Comparison of ENCODE assay signal across 18 cellular contexts in the genomic region with DNA sequence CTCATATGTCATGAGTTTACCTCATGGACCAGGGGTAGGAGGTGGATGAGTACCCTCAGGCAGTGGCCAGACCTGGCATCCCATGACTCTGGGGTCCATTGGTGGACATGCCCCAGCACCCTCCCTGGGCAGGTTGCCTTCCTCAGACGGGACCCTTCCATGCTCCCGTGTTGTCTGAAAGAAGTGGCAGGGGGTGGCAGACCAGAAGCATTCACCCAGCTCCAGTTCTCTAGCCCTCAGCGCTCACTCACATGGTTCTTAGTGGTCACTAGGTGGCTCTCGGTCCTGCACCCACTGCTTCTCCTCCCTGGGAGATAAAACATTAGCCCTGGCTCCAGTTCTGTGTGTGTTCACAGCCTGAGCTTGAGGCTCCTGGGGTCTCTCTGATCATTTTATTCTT. TPM values are rescaled to one million over a fixed set of nuclear protein-coding genes. Genes with fewer than 3 reads are reported as not detected.
A peak's percentile ranks its signal among the peaks of the same experiment; 100 is the strongest.
DNase-seq lines count a peak whose midpoint lies in the region; FAIRE-seq and TF ChIP-seq lines count a peak whose summit lies in the region.
"Had no signal": no experiment of that assay in that cellular context is flagged by ENCODE, and none has a peak within 500 bp of the region (broad histone marks: within the 10 kb centered on the region; RNA-seq: fewer than 3 reads in every experiment).

No MANE protein-coding gene starts in this region.

- TF ChIP-seq CTCF in choroid plexus epithelial cell (conservative IDR thresholded peaks at IDR 0.05; ENCODE audit: low read depth, low read length) (peak; percentile 63), neural progenitor cell (IDR thresholded peaks at IDR 0.05) (no peak)

- H2AFZ ChIP-seq in neural progenitor cell (replicated peaks), result no peak overlapping the region

- peak overlapping the region; percentile 14 for H3K4me3 Mint-ChIP-seq in neural progenitor cell
- H3K4me3 Mint-ChIP-seq: activated CD4-positive, alpha-beta T cell treated with anti-CD3 and anti-CD28 coated beads, Interleukin-2, amount 10 ng/mL, durations not matched to agents 7 days and 5 days; activated T-helper 17 cell treated with anti-CD3 and anti-CD28 coated beads, Interleukin-2, amount 50 U/mL, for 72 hours; immature natural killer cell; natural killer cell had no signal

- no peaks in the 10 kb centered on the region for H3F3A ChIP-seq in neural progenitor cell (ENCODE audit: low read depth)

- H3K4me1 Mint-ChIP-seq in neural progenitor cell, result no peaks in the 10 kb centered on the region
- H3K4me1 Mint-ChIP-seq: activated CD4-positive, alpha-beta T cell treated with anti-CD3 and anti-CD28 coated beads, Interleukin-2, amount 10 ng/mL, durations not matched to agents 7 days and 5 days; activated T-helper 17 cell treated with anti-CD3 and anti-CD28 coated beads, Interleukin-2, amount 50 U/mL, for 72 hours; immature natural killer cell; natural killer cell had no signal

- H3K27me3 ChIP-seq in neural progenitor cell, result no peaks in the 10 kb centered on the region
- H3K27me3 ChIP-seq: breast epithelium, testis had no signal

- FAIRE-seq in frontal cortex (lab: Jason Lieb, UNC), result no peak

- H3K27ac ChIP-seq in neural progenitor cell, result no peak overlapping the region
- H3K27ac ChIP-seq: breast epithelium, epithelial cell of prostate, skin epidermis, testis had no signal

- in situ Hi-C loops in KBM-7 (cut with MboI; ENCODE audit: low pct_unique_long_range_greater_than_20kb, low sequenced_read_pairs), result no loop called here

- peaks cover 3% of the 10 kb centered on the region for H3K27me3 Mint-ChIP-seq in neural progenitor cell (ENCODE audit: insufficient read depth, low read depth)
- H3K27me3 Mint-ChIP-seq: activated CD4-positive, alpha-beta T cell treated with anti-CD3 and anti-CD28 coated beads, Interleukin-2, amount 10 ng/mL, durations not matched to agents 7 days and 5 days had no signal

- H3K4me2 ChIP-seq in neural progenitor cell, result no peak overlapping the region

- DNase-seq in EH (ENCODE audit: low read depth), result peak; percentile 24
- peak; percentile 42 for DNase-seq in M059J (ENCODE audit: low read depth)
- peak; percentile 62 for DNase-seq in choroid plexus epithelial cell (ENCODE audit: low read depth)
- no peak for DNase-seq in neural progenitor cell (ENCODE audit: low spot score)
- DNase-seq in frontal cortex (ENCODE audit: low spot score in 2 of 2), result no peak
- DNase-seq in KBM-7, result no peak
- no peak for DNase-seq in midbrain (lab: John Stamatoyannopoulos, UW)
- DNase-seq: activated CD4-positive, alpha-beta T cell treated with anti-CD3 and anti-CD28 coated beads, Interleukin-2, amount 10 ng/mL, durations not matched to agents 7 days and 5 days; DMS79 treated with DMSO at 0.1 percent for 48 hours; immature natural killer cell; natural killer cell; NCI-H1048; NCI-H446 treated with DMSO at 0.1 percent for 48 hours; testis had no signal

- H3K4me3 ChIP-seq in choroid plexus epithelial cell (ENCODE audit: low read depth, low read length) (no peak overlapping the region), neural progenitor cell (no peak overlapping the region)
- H3K4me3 ChIP-seq: breast epithelium, skin epidermis, testis had no signal

- H3K9ac ChIP-seq in neural progenitor cell, result no peak overlapping the region

- H3K36me3 Mint-ChIP-seq in neural progenitor cell, result no peaks in the 10 kb centered on the region
- H3K36me3 Mint-ChIP-seq: immature natural killer cell, natural killer cell had no signal

- H3K4me1 ChIP-seq in neural progenitor cell, result no peaks in the 10 kb centered on the region
- H3K4me1 ChIP-seq: breast epithelium, testis had no signal

- no peaks in the 10 kb centered on the region for H3K36me3 ChIP-seq in neural progenitor cell
- H3K36me3 ChIP-seq: breast epithelium had no signal

- no peak overlapping the region for H3K27ac Mint-ChIP-seq in neural progenitor cell
- H3K27ac Mint-ChIP-seq: activated CD4-positive, alpha-beta T cell treated with anti-CD3 and anti-CD28 coated beads, Interleukin-2, amount 10 ng/mL, durations not matched to agents 7 days and 5 days; activated T-helper 17 cell treated with anti-CD3 and anti-CD28 coated beads, Interleukin-2, amount 50 U/mL, for 72 hours; immature natural killer cell; natural killer cell had no signal

- H3K9me3 Mint-ChIP-seq in neural progenitor cell, result no peaks in the 10 kb centered on the region
- H3K9me3 Mint-ChIP-seq: activated CD4-positive, alpha-beta T cell treated with anti-CD3 and anti-CD28 coated beads, Interleukin-2, amount 10 ng/mL, durations not matched to agents 7 days and 5 days; activated T-helper 17 cell treated with anti-CD3 and anti-CD28 coated beads, Interleukin-2, amount 50 U/mL, for 72 hours; immature natural killer cell; natural killer cell had no signal

- no peaks in the 10 kb centered on the region for H3K79me2 ChIP-seq in neural progenitor cell (ENCODE audit: low read depth)

- H3K9me3 ChIP-seq in neural progenitor cell (ENCODE audit: low read depth), result no peaks in the 10 kb centered on the region
- H3K9me3 ChIP-seq: breast epithelium, testis had no signal

- H4K20me1 ChIP-seq in neural progenitor cell (ENCODE audit: low read depth), result no peaks in the 10 kb centered on the region

RNA-seq across cellular contexts. Expression of gene RBP3, which starts 6.0 kb away (rescaled TPM):
- not detected in 2 replicates for total RNA-seq in M059J (2014; rRNA removed; shearing (Covaris generic))
- total RNA-seq in neural progenitor cell (ENCODE audit: low replicate concordance) (not detected in 2 replicates), frontal cortex (not detected)
- total RNA-seq: activated CD4-positive, alpha-beta T cell treated with anti-CD3 and anti-CD28 coated beads, Interleukin-2, amount 10 ng/mL, durations not matched to agents 7 days and 5 days; activated T-helper 17 cell treated with anti-CD3 and anti-CD28 coated beads, Interleukin-2, amount 50 U/mL, for 72 hours; breast epithelium; natural killer cell had no signal

RNA-seq across cellular contexts. Expression of gene ZNF488, which starts 29.9 kb away (rescaled TPM):
- total RNA-seq in M059J (2014; rRNA removed; shearing (Covaris generic)), result 0.62 and 0.79 TPM in 2 replicates
- total RNA-seq in neural progenitor cell (ENCODE audit: low replicate concordance) (not detected in 2 replicates), frontal cortex (0.41 TPM)
- total RNA-seq: natural killer cell had no signal

RNA-seq across cellular contexts. Expression of gene GDF2, which starts 31.9 kb away (rescaled TPM):
- total RNA-seq in M059J (2014; rRNA removed; shearing (Covaris generic)), result not detected in 2 replicates
- total RNA-seq in neural progenitor cell (ENCODE audit: low replicate concordance) (0.19 TPM in 1 of 2 replicates, not detected in the other), frontal cortex (not detected)
- total RNA-seq: activated CD4-positive, alpha-beta T cell treated with anti-CD3 and anti-CD28 coated beads, Interleukin-2, amount 10 ng/mL, durations not matched to agents 7 days and 5 days; activated T-helper 17 cell treated with anti-CD3 and anti-CD28 coated beads, Interleukin-2, amount 50 U/mL, for 72 hours; breast epithelium; natural killer cell had no signal

RNA-seq across cellular contexts. Expression of gene GDF10, which starts 54.2 kb away (rescaled TPM):
- total RNA-seq in M059J (2014; rRNA removed; shearing (Covaris generic)), result not detected in 2 replicates
- total RNA-seq in neural progenitor cell (ENCODE audit: low replicate concordance), result 0.28 and 1.6 TPM in 2 replicates
- 6.5 TPM for total RNA-seq in frontal cortex
- total RNA-seq: natural killer cell had no signal

Comparison
In these comparisons a context has a peak if more than half of its experiments do, and no peak if none do; other contexts are left out.
1. DNase-seq: peak in EH (single experiment), M059J (single experiment) and choroid plexus epithelial cell (single experiment); none in neural progenitor cell (single experiment), frontal cortex (0 of 2), KBM-7 (single experiment) and midbrain (single experiment).